Comparison of ENCODE assay signal across 10 cellular contexts in the genomic region with DNA sequence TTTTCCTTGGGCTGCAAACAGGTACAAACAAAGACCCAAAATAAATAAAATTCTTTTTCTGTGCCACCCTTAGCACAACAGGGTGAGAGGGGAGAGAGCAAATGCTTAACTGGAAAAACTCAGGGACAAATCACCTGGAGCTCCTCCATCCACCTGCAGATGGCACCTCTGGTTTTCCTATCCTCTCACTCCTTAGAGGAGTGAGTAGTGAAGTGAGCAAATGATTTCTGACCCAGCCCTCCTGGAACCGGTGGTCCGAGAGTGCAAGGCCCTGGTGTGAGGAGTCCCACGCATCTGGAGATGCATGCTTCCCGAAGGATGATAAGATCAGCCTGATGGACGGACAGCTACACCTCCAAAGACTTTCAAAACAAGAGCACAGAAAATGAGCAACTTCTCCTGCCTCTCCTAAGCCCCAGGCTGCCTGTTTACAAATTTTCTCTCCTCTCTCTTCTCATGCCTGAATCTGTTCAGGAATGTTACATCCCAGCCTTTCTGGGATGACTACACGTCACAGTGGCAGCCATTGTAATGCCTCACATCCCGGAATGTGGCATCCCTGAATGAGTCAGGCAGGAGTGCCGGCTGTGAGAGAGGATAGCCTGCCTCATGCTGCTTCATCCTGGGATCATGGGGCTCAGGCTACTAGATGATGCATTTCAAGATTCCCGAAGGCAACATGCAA.
DNase-seq lines count a peak whose midpoint lies in the region; ATAC-seq, FAIRE-seq and TF ChIP-seq lines count a peak whose summit lies in the region.
"Had no signal": no experiment of that assay in that cellular context is flagged by ENCODE, and none has a peak within 500 bp of the region (broad histone marks: within the 10 kb centered on the region; RNA-seq: fewer than 3 reads in every experiment).

No MANE protein-coding gene starts in this region.

- POLR2A ChIA-PET in Panc1 (lab: Charles Lee) = no interaction called here
- POLR2A ChIA-PET in T-cell (lab: Charles Lee) = no interaction called here
- POLR2A ChIA-PET in CD8-positive, alpha-beta T cell (lab: Charles Lee) = no interaction called here

- no peaks in the 10 kb centered on the region for H3K27me3 ChIP-seq in Panc1 (ENCODE audit: control insufficient read depth, insufficient read depth, low read length)
- no peaks in the 10 kb centered on the region for H3K27me3 ChIP-seq in esophagus (ENCODE audit: control insufficient read depth in 1 of 2, insufficient read depth in 2 of 2, low read length in 2 of 2)
- no peaks in the 10 kb centered on the region for H3K27me3 ChIP-seq in CD8-positive, alpha-beta T cell (ENCODE audit: insufficient read depth, low read length)

- CTCF ChIA-PET in Panc1 (lab: Charles Lee) (interaction anchor here (1.3 kb wide), 1 partner anchor 122 kb away, joined by 3 read pairs; no protein-coding TSS in a partner anchor), T-cell (lab: Charles Lee) (interaction anchor here in 1 of 2 donors (0.6 kb wide), 1 partner anchor 85 kb away, joined by 5 read pairs; no protein-coding TSS in a partner anchor)
- CTCF ChIA-PET in CD8-positive, alpha-beta T cell (lab: Charles Lee) = interaction anchor here (1.2 kb wide), 2 partner anchors 45 to 179 kb away, joined by 3 read pairs; no protein-coding TSS in a partner anchor

- H3K27ac Mint-ChIP-seq in osteocyte (ENCODE audit: unreplicated experiment) = peak overlapping the region; percentile 75
- no peak overlapping the region for H3K27ac Mint-ChIP-seq in T-cell
- no peak overlapping the region for H3K27ac Mint-ChIP-seq in CD8-positive, alpha-beta T cell

- peak overlapping the region; percentile 21; the same call in 1 of the 2 replicates for H3K27ac ChIP-seq in Panc1 (ENCODE audit: low read length)
- peak overlapping the region; percentile 75 to 79 for H3K27ac ChIP-seq in esophagus (ENCODE audit: low read depth in 2 of 2, low read length in 1 of 2)
- no peak overlapping the region for H3K27ac ChIP-seq in CD8-positive, alpha-beta T cell (ENCODE audit: low read depth, low read length)
- H3K27ac ChIP-seq: coronary artery had no signal

- H3K4me1 ChIP-seq in Panc1 (ENCODE audit: control insufficient read depth, insufficient read depth, low read length) = peaks cover 8% of the 10 kb centered on the region
- H3K4me1 ChIP-seq in esophagus (ENCODE audit: control insufficient read depth in 2 of 2, insufficient read depth in 2 of 2, low read length in 1 of 2) = peaks cover 3 to 16% of the 10 kb centered on the region in 2 donors
- no peaks in the 10 kb centered on the region for H3K4me1 ChIP-seq in CD8-positive, alpha-beta T cell (ENCODE audit: insufficient read depth, low read length)

- no TSS peak for BruUV-seq in Panc1 (replicated peaks; lab: Mats Ljungman, UMichigan)

- peaks cover 80% of the 10 kb centered on the region for H3K4me1 Mint-ChIP-seq in osteocyte (ENCODE audit: unreplicated experiment)
- H3K4me1 Mint-ChIP-seq in T-cell = peaks cover 10 to 21% (median 11%) of the 10 kb centered on the region in 3 donors
- peaks cover 10% of the 10 kb centered on the region for H3K4me1 Mint-ChIP-seq in CD8-positive, alpha-beta T cell (ENCODE audit: low read depth)

- H3K9me3 Mint-ChIP-seq in osteocyte (ENCODE audit: unreplicated experiment) = no peaks in the 10 kb centered on the region
- H3K9me3 Mint-ChIP-seq in T-cell = no peaks in the 10 kb centered on the region
- H3K9me3 Mint-ChIP-seq in CD8-positive, alpha-beta T cell = no peaks in the 10 kb centered on the region

- no peaks in the 10 kb centered on the region for H3K36me3 ChIP-seq in Panc1 (ENCODE audit: control insufficient read depth, insufficient read depth, low read length)
- no peaks in the 10 kb centered on the region for H3K36me3 ChIP-seq in esophagus (ENCODE audit: control insufficient read depth in 2 of 2, insufficient read depth in 2 of 2, low read length in 1 of 2)
- H3K36me3 ChIP-seq in CD8-positive, alpha-beta T cell (ENCODE audit: insufficient read depth, low read length) = no peaks in the 10 kb centered on the region

- peak overlapping the region in 1 of 2 experiments; percentile 26; a peak in 2 of 4 replicates for H3K4me3 ChIP-seq in Panc1 (ENCODE audit: low read depth in 2 of 2, low read length in 2 of 2)
- H3K4me3 ChIP-seq in esophagus (ENCODE audit: low read depth in 1 of 2, low read length in 2 of 2) = no peak overlapping the region
- no peak overlapping the region for H3K4me3 ChIP-seq in CD8-positive, alpha-beta T cell (ENCODE audit: low read depth, low read length)
- H3K4me3 ChIP-seq: coronary artery had no signal

- TF ChIP-seq CTCF in Panc1 (IDR thresholded peaks at IDR 0.05) (peak; percentile 78), osteocyte (IDR thresholded peaks at IDR 0.05) (peak; percentile 54)
- no peak for TF ChIP-seq CTCF in CD8-positive, alpha-beta T cell (IDR thresholded peaks at IDR 0.05)

- H3K4me3 Mint-ChIP-seq in osteocyte (ENCODE audit: unreplicated experiment) (no peak overlapping the region), T-cell (no peak overlapping the region)
- no peak overlapping the region for H3K4me3 Mint-ChIP-seq in CD8-positive, alpha-beta T cell

- DNase-seq in GM03348 (ENCODE audit: low spot score) = peak; percentile 93
- DNase-seq in Panc1 (ENCODE audit: low read depth, low spot score) = peak; percentile 78
- no peak for DNase-seq in osteocyte (ENCODE audit: extremely low spot score, unreplicated experiment)
- no peak for DNase-seq in T-cell
- no peak for DNase-seq in CD8-positive, alpha-beta T cell
- DNase-seq in GM19239 (ENCODE audit: insufficient read length, low spot score) = no peak
- no peak for DNase-seq in KG1 (lab: John Stamatoyannopoulos, UW)
- DNase-seq: RPMI8226 had no signal

- peak; percentile 85 for ATAC-seq in Panc1
- no peak for ATAC-seq in T-cell (replicated peaks in 1 of 4)
- ATAC-seq in CD8-positive, alpha-beta T cell = no peak

- intact Hi-C loops in Panc1 (cut with micrococcal nuclease; ENCODE audit: unreplicated experiment) = loop anchor here (2.0 to 10.0 kb wide), 3 partner anchors 86 to 202 kb away; no protein-coding TSS in a partner anchor
- intact Hi-C loops in CD8-positive, alpha-beta T cell (cut with DNase I, micrococcal nuclease) = no loop called here

- H3K36me3 Mint-ChIP-seq in osteocyte (ENCODE audit: unreplicated experiment) (no peaks in the 10 kb centered on the region), T-cell (no peaks in the 10 kb centered on the region)
- H3K36me3 Mint-ChIP-seq in CD8-positive, alpha-beta T cell = no peaks in the 10 kb centered on the region

- no peaks in the 10 kb centered on the region for H3K9me3 ChIP-seq in Panc1 (ENCODE audit: control insufficient read depth, insufficient read depth, low read depth, low read length)
- H3K9me3 ChIP-seq in esophagus (ENCODE audit: control insufficient read depth in 2 of 2, insufficient read depth in 1 of 2, low read depth in 1 of 2, low read length in 1 of 2) = no peaks in the 10 kb centered on the region
- H3K9me3 ChIP-seq in CD8-positive, alpha-beta T cell (ENCODE audit: low read length) = no peaks in the 10 kb centered on the region

- in situ Hi-C loops in Panc1 (cut with HindIII; ENCODE audit: low pct_unique_long_range_greater_than_20kb, low sequenced_read_pairs) = no loop called here

- H3K27me3 Mint-ChIP-seq in osteocyte (ENCODE audit: unreplicated experiment) (no peaks in the 10 kb centered on the region), T-cell (no peaks in the 10 kb centered on the region)
- no peaks in the 10 kb centered on the region for H3K27me3 Mint-ChIP-seq in CD8-positive, alpha-beta T cell (ENCODE audit: low read depth)

- no peak for FAIRE-seq in GM19239 (lab: Jason Lieb, UNC)

- WGBS in esophagus, 2 donors = 49 to 55% methylated on average over 9 of the region's 9 CpGs

Comparison
In these comparisons a context has a peak if more than half of its experiments do, and no peak if none do; other contexts are left out.
1. DNase-seq: peak in GM03348 (single experiment) and Panc1 (single experiment); none in osteocyte (single experiment), T-cell (0 of 34), CD8-positive, alpha-beta T cell (0 of 7), GM19239 (single experiment) and KG1 (single experiment).